In genomic region chr1:220991959-220992704, GRCh38 we compare ENCODE assay signal across 14 cellular contexts.
A peak's percentile ranks its signal among the peaks of the same experiment; 100 is the strongest.
DNase-seq lines count a peak whose midpoint lies in the region; ATAC-seq and TF ChIP-seq lines count a peak whose summit lies in the region.
"Had no signal": no experiment of that assay in that cellular context is flagged by ENCODE, and none has a peak within 500 bp of the region (broad histone marks: within the 10 kb centered on the region; RNA-seq: fewer than 3 reads in every experiment).

No MANE protein-coding gene starts in this region.

- TF ChIP-seq POLR2A in heart left ventricle (IDR thresholded peaks at IDR 0.05) (no peak), uterus (IDR thresholded peaks at IDR 0.05) (no peak)

- H3K9me3 Mint-ChIP-seq in nephron = peaks cover 8% of the 10 kb centered on the region
- peaks cover 4% of the 10 kb centered on the region for H3K9me3 Mint-ChIP-seq in activated T-helper 2 cell treated with anti-CD3 and anti-CD28 coated beads, Interferon-gamma antibody, Interleukin-2, Interleukin-4, amounts not matched to agents 10 μg/mL and 5 μg/mL and 100 μg/mL, durations not matched to agents 14 hours and 24 hours and 36 hours
- H3K9me3 Mint-ChIP-seq in naive thymus-derived CD8-positive, alpha-beta T cell = peaks cover 0 to 13% (median 4%) of the 10 kb centered on the region in 9 donors

- DNase-seq in left ventricle myocardium inferior (no peak), heart left ventricle (no peak), fibroblast of lung (ENCODE audit: low read depth in 2 of 2) (peak in 1 of 2 donors; percentile 85), uterus (peak; percentile 34 to 57), G401 (ENCODE audit: low spot score) (no peak)
- DNase-seq in activated T-helper 2 cell treated with anti-CD3 and anti-CD28 coated beads, Interferon-gamma antibody, Interleukin-2, Interleukin-4, amounts not matched to agents 10 μg/mL and 5 μg/mL and 100 μg/mL, durations not matched to agents 14 hours and 24 hours and 36 hours (ENCODE audit: low spot score) = no peak
- DNase-seq in naive thymus-derived CD8-positive, alpha-beta T cell = no peak
- DNase-seq: activated CD4-positive, alpha-beta T cell treated with anti-CD3 and anti-CD28 coated beads, Interleukin-2, amount 50 U/mL, for 48 hours; COR-L47; dorsolateral prefrontal cortex; Karpas-422 had no signal

- ATAC-seq in heart left ventricle = no peak
- no peak for ATAC-seq in naive thymus-derived CD8-positive, alpha-beta T cell
- ATAC-seq: activated T-helper 17 cell treated with anti-CD3 and anti-CD28 coated beads, Interleukin-2, amount 50 U/mL, for 72 hours had no signal

- H2AFZ ChIP-seq in fibroblast of lung (ENCODE audit: low read length) = peak overlapping the region; percentile 60

- intact Hi-C loops in left ventricle myocardium inferior (cut with micrococcal nuclease) = no loop called here
- intact Hi-C loops in heart left ventricle (cut with DNase I) = loop anchor here in 1 of 10 donors (10.0 kb wide), 1 partner anchor 87 kb away; no protein-coding TSS in a partner anchor
- intact Hi-C loops in uterus (cut with DNase I; ENCODE audit: low total_unique reads) = no loop called here
- intact Hi-C loops in activated T-helper 2 cell treated with anti-CD3 and anti-CD28 coated beads, Interferon-gamma antibody, Interleukin-2, Interleukin-4, amounts not matched to agents 10 μg/mL and 5 μg/mL and 100 μg/mL, durations not matched to agents 14 hours and 24 hours and 36 hours (cut with micrococcal nuclease) = no loop called here

- POLR2A ChIA-PET in naive thymus-derived CD8-positive, alpha-beta T cell (lab: Charles Lee) = no interaction called here

- H3K9ac ChIP-seq in fibroblast of lung (ENCODE audit: insufficient read depth, low read length) = no peak overlapping the region

- TF ChIP-seq CTCF in left ventricle myocardium inferior (IDR thresholded peaks at IDR 0.05; ENCODE audit: borderline replicate concordance) = no peak
- no peak for TF ChIP-seq CTCF in heart left ventricle (IDR thresholded peaks at IDR 0.05)
- peak in 1 of 2 donors; percentile 17 for TF ChIP-seq CTCF in fibroblast of lung (conservative IDR thresholded peaks at IDR 0.05 in 1 of 2, IDR thresholded peaks at IDR 0.05 in 1 of 2; ENCODE audit: low read depth in 1 of 2, low read length in 2 of 2)
- no peak for TF ChIP-seq CTCF in nephron (IDR thresholded peaks at IDR 0.05; ENCODE audit: unreplicated experiment in 3 of 3)
- no peak for TF ChIP-seq CTCF in uterus (IDR thresholded peaks at IDR 0.05)

- peak overlapping the region; percentile 18 for H3K4me3 ChIP-seq in left ventricle myocardium inferior
- H3K4me3 ChIP-seq in heart left ventricle = peak overlapping the region in 5 of 12 donors; percentile 1 to 26 (median 6)
- H3K4me3 ChIP-seq in fibroblast of lung (replicated peaks in 1 of 4; ENCODE audit: control extremely low read depth in 1 of 4, insufficient read depth in 1 of 4, low read depth in 3 of 4, low read length in 4 of 4) = peak overlapping the region; percentile 13 to 28 (median 23)
- no peak overlapping the region for H3K4me3 ChIP-seq in uterus
- H3K4me3 ChIP-seq: dorsolateral prefrontal cortex, ovary had no signal

- H3K27me3 Mint-ChIP-seq in nephron (ENCODE audit: low read depth) = peaks cover 39% of the 10 kb centered on the region
- no peaks in the 10 kb centered on the region for H3K27me3 Mint-ChIP-seq in activated T-helper 2 cell treated with anti-CD3 and anti-CD28 coated beads, Interferon-gamma antibody, Interleukin-2, Interleukin-4, amounts not matched to agents 10 μg/mL and 5 μg/mL and 100 μg/mL, durations not matched to agents 14 hours and 24 hours and 36 hours (ENCODE audit: low read depth)
- H3K27me3 Mint-ChIP-seq in naive thymus-derived CD8-positive, alpha-beta T cell = peaks cover 0 to 39% (median 9%) of the 10 kb centered on the region in 5 donors

- peak overlapping the region; percentile 69 for H3K4me2 ChIP-seq in fibroblast of lung (ENCODE audit: extremely low read depth, insufficient read depth, low read length)

- in situ Hi-C loops in G401 (cut with HindIII; ENCODE audit: low sequenced_read_pairs) = no loop called here

- peaks cover 8% of the 10 kb centered on the region for H3K9me3 ChIP-seq in left ventricle myocardium inferior (replicated peaks)
- peaks cover 0 to 4% (median 0%) of the 10 kb centered on the region in 12 donors for H3K9me3 ChIP-seq in heart left ventricle
- H3K9me3 ChIP-seq in fibroblast of lung (ENCODE audit: control insufficient read depth, insufficient read depth, low read depth, low read length) = no peaks in the 10 kb centered on the region
- H3K9me3 ChIP-seq in uterus = no peaks in the 10 kb centered on the region
- H3K9me3 ChIP-seq: ovary had no signal

- peak overlapping the region in 2 of 3 experiments; percentile 1 for H3K4me3 Mint-ChIP-seq in nephron
- H3K4me3 Mint-ChIP-seq in activated T-helper 2 cell treated with anti-CD3 and anti-CD28 coated beads, Interferon-gamma antibody, Interleukin-2, Interleukin-4, amounts not matched to agents 10 μg/mL and 5 μg/mL and 100 μg/mL, durations not matched to agents 14 hours and 24 hours and 36 hours (ENCODE audit: low read depth) = no peak overlapping the region
- H3K4me3 Mint-ChIP-seq in naive thymus-derived CD8-positive, alpha-beta T cell = no peak overlapping the region
- H3K4me3 Mint-ChIP-seq: activated T-helper 17 cell treated with anti-CD3 and anti-CD28 coated beads, Interleukin-2, amount 50 U/mL, for 72 hours had no signal

- WGBS in heart left ventricle, 4 donors = 48 to 63% (median 49%) methylated on average over 13 of the region's 13 CpGs

- H3K4me1 ChIP-seq in left ventricle myocardium inferior (no peaks in the 10 kb centered on the region), heart left ventricle (peaks cover 0 to 16% (median 0%) of the 10 kb centered on the region in 12 donors), fibroblast of lung (ENCODE audit: control insufficient read depth, extremely low read depth, insufficient read depth, low read length) (peaks cover 11% of the 10 kb centered on the region), uterus (no peaks in the 10 kb centered on the region)

- no peaks in the 10 kb centered on the region for H3K79me2 ChIP-seq in fibroblast of lung (ENCODE audit: control insufficient read depth, insufficient read depth, low read length)

- H4K20me1 ChIP-seq in fibroblast of lung (ENCODE audit: control insufficient read depth, extremely low read depth, insufficient read depth, low read length) = no peaks in the 10 kb centered on the region

- H3K27ac Mint-ChIP-seq in nephron = peak overlapping the region in 2 of 3 experiments; percentile 12 to 13
- no peak overlapping the region for H3K27ac Mint-ChIP-seq in activated T-helper 2 cell treated with anti-CD3 and anti-CD28 coated beads, Interferon-gamma antibody, Interleukin-2, Interleukin-4, amounts not matched to agents 10 μg/mL and 5 μg/mL and 100 μg/mL, durations not matched to agents 14 hours and 24 hours and 36 hours
- H3K27ac Mint-ChIP-seq in naive thymus-derived CD8-positive, alpha-beta T cell = no peak overlapping the region
- H3K27ac Mint-ChIP-seq: activated T-helper 17 cell treated with anti-CD3 and anti-CD28 coated beads, Interleukin-2, amount 50 U/mL, for 72 hours had no signal

- peaks cover 16% of the 10 kb centered on the region for H3K4me1 Mint-ChIP-seq in nephron
- H3K4me1 Mint-ChIP-seq in activated T-helper 2 cell treated with anti-CD3 and anti-CD28 coated beads, Interferon-gamma antibody, Interleukin-2, Interleukin-4, amounts not matched to agents 10 μg/mL and 5 μg/mL and 100 μg/mL, durations not matched to agents 14 hours and 24 hours and 36 hours (ENCODE audit: low read depth) = peaks cover 3% of the 10 kb centered on the region
- H3K4me1 Mint-ChIP-seq in naive thymus-derived CD8-positive, alpha-beta T cell = no peaks in the 10 kb centered on the region
- H3K4me1 Mint-ChIP-seq: activated T-helper 17 cell treated with anti-CD3 and anti-CD28 coated beads, Interleukin-2, amount 50 U/mL, for 72 hours had no signal

- no peak overlapping the region for H3K27ac ChIP-seq in left ventricle myocardium inferior (replicated peaks)
- peak overlapping the region in 2 of 12 donors; percentile 32 to 38 for H3K27ac ChIP-seq in heart left ventricle
- H3K27ac ChIP-seq in fibroblast of lung (ENCODE audit: insufficient read depth, low read length) = peak overlapping the region; percentile 42
- H3K27ac ChIP-seq in uterus = peak overlapping the region in 1 of 2 donors; percentile 35
- H3K27ac ChIP-seq: dorsolateral prefrontal cortex, ovary had no signal

- no peaks in the 10 kb centered on the region for H3K36me3 Mint-ChIP-seq in nephron (ENCODE audit: low read depth)
- H3K36me3 Mint-ChIP-seq in activated T-helper 2 cell treated with anti-CD3 and anti-CD28 coated beads, Interferon-gamma antibody, Interleukin-2, Interleukin-4, amounts not matched to agents 10 μg/mL and 5 μg/mL and 100 μg/mL, durations not matched to agents 14 hours and 24 hours and 36 hours (ENCODE audit: low read depth) = no peaks in the 10 kb centered on the region
- H3K36me3 Mint-ChIP-seq in naive thymus-derived CD8-positive, alpha-beta T cell = no peaks in the 10 kb centered on the region

- H3K36me3 ChIP-seq in left ventricle myocardium inferior (no peaks in the 10 kb centered on the region), heart left ventricle (no peaks in the 10 kb centered on the region), fibroblast of lung (ENCODE audit: control insufficient read depth, insufficient read depth, low read length) (no peaks in the 10 kb centered on the region), uterus (no peaks in the 10 kb centered on the region)
- H3K36me3 ChIP-seq: ovary had no signal

- H3K27me3 ChIP-seq in left ventricle myocardium inferior (ENCODE audit: low read depth) (peaks cover 13% of the 10 kb centered on the region), heart left ventricle (no peaks in the 10 kb centered on the region), fibroblast of lung (ENCODE audit: control insufficient read depth, insufficient read depth, low read length) (no peaks in the 10 kb centered on the region), uterus (peaks cover 6 to 17% of the 10 kb centered on the region in 2 donors)
- H3K27me3 ChIP-seq: ovary had no signal

Comparison
In these comparisons a context has a peak if more than half of its experiments do, and no peak if none do; other contexts are left out.
1. DNase-seq: peak in uterus (2 of 2); none in left ventricle myocardium inferior (single experiment), heart left ventricle (0 of 5), activated T-helper 2 cell treated with anti-CD3 and anti-CD28 coated beads, Interferon-gamma antibody, Interleukin-2, Interleukin-4, amounts not matched to agents 10 μg/mL and 5 μg/mL and 100 μg/mL, durations not matched to agents 14 hours and 24 hours and 36 hours (single experiment), naive thymus-derived CD8-positive, alpha-beta T cell (0 of 10) and G401 (single experiment).
2. H3K4me3 ChIP-seq: peak in left ventricle myocardium inferior (single experiment) and fibroblast of lung (4 of 4); none in uterus (0 of 2).
3. H3K27ac Mint-ChIP-seq: peak in nephron (2 of 3); none in activated T-helper 2 cell treated with anti-CD3 and anti-CD28 coated beads, Interferon-gamma antibody, Interleukin-2, Interleukin-4, amounts not matched to agents 10 μg/mL and 5 μg/mL and 100 μg/mL, durations not matched to agents 14 hours and 24 hours and 36 hours (single experiment) and naive thymus-derived CD8-positive, alpha-beta T cell (0 of 10).
4. H3K4me3 Mint-ChIP-seq: peak in nephron (2 of 3); none in activated T-helper 2 cell treated with anti-CD3 and anti-CD28 coated beads, Interferon-gamma antibody, Interleukin-2, Interleukin-4, amounts not matched to agents 10 μg/mL and 5 μg/mL and 100 μg/mL, durations not matched to agents 14 hours and 24 hours and 36 hours (single experiment) and naive thymus-derived CD8-positive, alpha-beta T cell (0 of 10).